Comparison of ENCODE assay signal across 8 cellular contexts in genomic region chr19:15836595-15837398, GRCh38. TPM values are rescaled to one million over a fixed set of nuclear protein-coding genes. Genes with fewer than 3 reads are reported as not detected.
A peak's percentile ranks its signal among the peaks of the same experiment; 100 is the strongest.
DNase-seq lines count a peak whose midpoint lies in the region; ATAC-seq and TF ChIP-seq lines count a peak whose summit lies in the region.

No MANE protein-coding gene starts in this region.

- no peak overlapping the region for H3K4me3 ChIP-seq in hepatocyte

- H3K4me1 ChIP-seq in hepatocyte (ENCODE audit: insufficient read depth), result no peaks in the 10 kb centered on the region

- H4K20me1 ChIP-seq in hepatocyte (ENCODE audit: insufficient read depth, poor library complexity, severe bottlenecking), result no peaks in the 10 kb centered on the region

- peak; percentile 75 for DNase-seq in NCI-H146 (lab: John Stamatoyannopoulos, UW)
- DNase-seq in T-helper 22 cell (ENCODE audit: low read depth), result peak; percentile 92
- DNase-seq in anterior cingulate cortex (lab: John Stamatoyannopoulos, UW), result peak; percentile 47 to 97 (median 91)
- peak; percentile 89 to 97 for DNase-seq in hippocampal formation (lab: John Stamatoyannopoulos, UW)
- DNase-seq in stimulated activated CD4-positive, alpha-beta T cell treated with anti-CD3 and anti-CD28 coated beads, Interleukin-12 subunit alpha, Interleukin-12 subunit beta, amount 100 ng/mL, for 24 hours (ENCODE audit: low read depth in 2 of 2), result peak; percentile 91 to 96
- no peak for DNase-seq in hepatocyte (ENCODE audit: low spot score)

- H3K27ac ChIP-seq in hepatocyte, result no peak overlapping the region

- no peaks in the 10 kb centered on the region for H3K9me3 ChIP-seq in hepatocyte (ENCODE audit: low read depth)

- ATAC-seq in HG02840 (IDR thresholded peaks at IDR 0.05; ENCODE audit: low FRiP score, unreplicated experiment), result peak; percentile 94

- H3K36me3 ChIP-seq in hepatocyte (replicated peaks; ENCODE audit: insufficient read depth, low read depth), result no peaks in the 10 kb centered on the region

- TF ChIP-seq CTCF in hepatocyte (IDR thresholded peaks at IDR 0.05; ENCODE audit: poor library complexity), result no peak

- TF ChIP-seq POLR2A in GM15510 (IDR thresholded peaks at IDR 0.05; ENCODE audit: borderline replicate concordance, extremely low read depth, insufficient read length), result peak; percentile 91

- H3K9me2 ChIP-seq in hepatocyte (replicated peaks; ENCODE audit: insufficient read depth), result no peaks in the 10 kb centered on the region

- no peaks in the 10 kb centered on the region for H3K79me2 ChIP-seq in hepatocyte

- H2AFZ ChIP-seq in hepatocyte, result no peak overlapping the region

- WGBS in hepatocyte (ENCODE audit: low lambda C conversion rate, missing lambda C conversion rate), result 89% methylated on average over 36 of the region's 49 CpGs

- H3K4me2 ChIP-seq in hepatocyte, result no peak overlapping the region

- H3K27me3 ChIP-seq in hepatocyte, result no peaks in the 10 kb centered on the region

RNA-seq across cellular contexts. Expression of gene OR10H1, which starts 21.3 kb away (rescaled TPM):
- total RNA-seq in hepatocyte, result not detected in 2 replicates
- polyA plus RNA-seq in hepatocyte, result not detected in 2 replicates

RNA-seq across cellular contexts. Expression of gene OR10H5, which starts 49.3 kb away (rescaled TPM):
- total RNA-seq in hepatocyte, result not detected in 2 replicates
- polyA plus RNA-seq in hepatocyte, result not detected in 2 replicates
